Comparison of ENCODE assay signal across 24 cellular contexts in the genomic region with DNA sequence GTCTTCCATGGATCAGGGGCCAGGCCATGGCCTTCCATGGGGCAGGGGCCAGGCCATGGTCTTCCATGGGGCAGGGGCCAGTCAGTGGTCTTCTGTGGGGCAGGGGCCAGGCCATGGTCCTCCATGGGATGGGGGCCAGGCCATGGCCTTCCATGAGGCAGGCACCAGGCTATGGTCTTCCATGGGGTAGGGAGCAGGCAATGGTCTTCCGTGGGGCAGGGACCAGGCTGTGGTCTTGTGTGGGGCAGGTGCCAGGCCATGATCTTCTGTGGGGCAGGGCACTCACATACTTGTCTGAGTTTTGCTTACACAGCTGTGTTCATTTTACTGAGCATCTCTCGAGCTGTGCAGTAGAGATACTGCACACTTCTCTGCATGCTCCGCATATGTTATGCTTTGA. TPM values are rescaled to one million over a fixed set of nuclear protein-coding genes. Genes with fewer than 3 reads are reported as not detected.
"Had no signal": no experiment of that assay in that cellular context is flagged by ENCODE, and none has a peak within 500 bp of the region (broad histone marks: within the 10 kb centered on the region; RNA-seq: fewer than 3 reads in every experiment).

No MANE protein-coding gene starts in this region.

- H3K4me1 ChIP-seq: SJSA1 had no signal

- H3K36me3 ChIP-seq: MG63, SJSA1 had no signal

- H3K9me3 ChIP-seq: MG63, SJSA1 had no signal

- DNase-seq: IMR-90, Karpas-422, KG1, MG63, NCI-H1092, NCI-H1105 treated with DMSO at 0.1 percent for 48 hours, NCI-H1417 treated with DMSO at 0.1 percent for 48 hours, NCI-H146, NCI-H1694 treated with DMSO at 0.1 percent for 48 hours, NCI-H1930, NCI-H2081, NCI-H2107, NCI-H2227 treated with DMSO at 0.1 percent for 48 hours, NCI-H446, NCI-H510A, NCI-H524 treated with DMSO at 0.1 percent for 48 hours, NCI-H69, NCI-H774, Right ventricle myocardium superior, RPMI8226, SIG-M5 had no signal

- H3K27me3 ChIP-seq: MG63, SJSA1 had no signal

- H3K27ac ChIP-seq: SJSA1, SK-N-MC had no signal

- H3K4me3 ChIP-seq: MG63, SJSA1, SK-N-MC had no signal

RNA-seq across cellular contexts. Expression of gene THBS2, which starts 57.3 kb away (rescaled TPM):
- total RNA-seq: HT-29, SJSA1 had no signal
